18 cellular contexts compared by ENCODE assay signal in the genomic region with DNA sequence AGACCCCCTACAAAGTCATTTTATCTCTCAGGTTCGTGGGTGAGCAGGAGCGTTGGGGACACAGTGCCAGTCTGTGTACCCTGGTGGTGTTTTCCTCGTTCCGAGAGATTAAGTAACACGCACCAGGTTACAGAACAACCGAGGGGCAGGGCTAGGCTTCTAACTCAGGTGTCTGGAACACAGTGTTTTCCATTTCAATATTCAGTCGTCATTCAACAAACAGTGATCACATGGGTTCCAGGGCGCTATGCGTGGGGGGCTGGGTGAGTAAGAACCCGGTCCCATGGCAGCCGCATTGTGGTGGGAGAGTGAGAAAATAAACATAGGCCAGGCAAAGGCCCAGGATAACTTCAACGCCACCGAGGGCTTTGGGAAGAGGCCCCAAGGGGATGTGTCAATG. TPM values are rescaled to one million over a fixed set of nuclear protein-coding genes. Genes with fewer than 3 reads are reported as not detected.
DNase-seq lines count a peak whose midpoint lies in the region; ATAC-seq and TF ChIP-seq lines count a peak whose summit lies in the region.
"Had no signal": no experiment of that assay in that cellular context is flagged by ENCODE, and none has a peak within 500 bp of the region (broad histone marks: within the 10 kb centered on the region; RNA-seq: fewer than 3 reads in every experiment).

No MANE protein-coding gene starts in this region.

- H3K4me3 ChIP-seq in IMR-90 (ENCODE audit: insufficient read depth, low read depth, low read length): no peak overlapping the region
- H3K4me3 ChIP-seq in endodermal cell (ENCODE audit: low read length): no peak overlapping the region
- no peak overlapping the region for H3K4me3 ChIP-seq in lower lobe of right lung
- no peak overlapping the region for H3K4me3 ChIP-seq in upper lobe of right lung
- no peak overlapping the region for H3K4me3 ChIP-seq in MM.1S (ENCODE audit: low read length)
- H3K4me3 ChIP-seq in HAP-1: no peak overlapping the region
- H3K4me3 ChIP-seq: Peyer's patch, SK-N-MC had no signal

- H3K14ac ChIP-seq in IMR-90 (replicated peaks; ENCODE audit: low read depth, low read length): no peak overlapping the region

- H3K4me1 ChIP-seq in IMR-90 (ENCODE audit: control insufficient read depth, insufficient read depth, low read length) (peaks cover 27% of the 10 kb centered on the region), endodermal cell (ENCODE audit: control insufficient read depth, insufficient read depth, low read length) (no peaks in the 10 kb centered on the region), lower lobe of right lung (peaks cover 16% of the 10 kb centered on the region), upper lobe of right lung (peaks cover 15% of the 10 kb centered on the region), MM.1S (ENCODE audit: low read length) (no peaks in the 10 kb centered on the region), HAP-1 (no peaks in the 10 kb centered on the region)

- dilution Hi-C loops in IMR-90 (cut with HindIII; ENCODE audit: low sequenced_read_pairs, unreplicated experiment): no loop called here

- no peak overlapping the region for H2BK15ac ChIP-seq in IMR-90 (ENCODE audit: low read depth, low read length)

- H3K9me3 ChIP-seq in IMR-90 (ENCODE audit: control insufficient read depth, insufficient read depth, low read length): no peaks in the 10 kb centered on the region
- no peaks in the 10 kb centered on the region for H3K9me3 ChIP-seq in endodermal cell (ENCODE audit: control insufficient read depth, low read length)
- no peaks in the 10 kb centered on the region for H3K9me3 ChIP-seq in lower lobe of right lung
- H3K9me3 ChIP-seq in upper lobe of right lung: no peaks in the 10 kb centered on the region
- H3K9me3 ChIP-seq in MM.1S (replicated peaks; ENCODE audit: insufficient read depth, low read length): no peaks in the 10 kb centered on the region
- no peaks in the 10 kb centered on the region for H3K9me3 ChIP-seq in HAP-1
- H3K9me3 ChIP-seq: Peyer's patch had no signal

- in situ Hi-C loops in IMR-90 (cut with MboI; ENCODE audit: low sequenced_read_pairs): no loop called here
- in situ Hi-C loops in HAP-1 (cut with MboI; ENCODE audit: low sequenced_read_pairs): no loop called here

- no peaks in the 10 kb centered on the region for H3K9me2 ChIP-seq in MM.1S (replicated peaks; ENCODE audit: insufficient read depth, low read length)

- H3K27me3 ChIP-seq in IMR-90 (ENCODE audit: control insufficient read depth, insufficient read depth, low read length) (no peaks in the 10 kb centered on the region), endodermal cell (ENCODE audit: control insufficient read depth, insufficient read depth, low read length, poor library complexity, severe bottlenecking) (no peaks in the 10 kb centered on the region), lower lobe of right lung (ENCODE audit: low read depth) (no peaks in the 10 kb centered on the region), upper lobe of right lung (no peaks in the 10 kb centered on the region), MM.1S (replicated peaks; ENCODE audit: insufficient read depth, low read length) (peaks cover 96% of the 10 kb centered on the region), HAP-1 (ENCODE audit: low read depth) (no peaks in the 10 kb centered on the region)
- H3K27me3 ChIP-seq: Peyer's patch had no signal

- no peak overlapping the region for H3K4me3 Mint-ChIP-seq in endodermal cell

- CTCF ChIA-PET in IMR-90 (lab: Yijun Ruan, JAX): no interaction called here

- no peak overlapping the region for H4K8ac ChIP-seq in IMR-90 (ENCODE audit: low read depth in 2 of 2, low read length in 2 of 2)

- no peaks in the 10 kb centered on the region for H3K9me3 Mint-ChIP-seq in endodermal cell

- no peaks in the 10 kb centered on the region for H3K27me3 Mint-ChIP-seq in endodermal cell (ENCODE audit: insufficient read depth)

- H3K56ac ChIP-seq in IMR-90 (ENCODE audit: extremely low read depth, insufficient read depth, low read length): no peak overlapping the region

- peaks cover 3% of the 10 kb centered on the region for H3K4me1 Mint-ChIP-seq in endodermal cell

- 0 out of 2 replicates have a peak overlapping the region, but pooled peaks have one; percentile 16 for H2BK20ac ChIP-seq in IMR-90 (ENCODE audit: low read depth, low read length)

- no peaks in the 10 kb centered on the region for H3F3A ChIP-seq in MM.1S (ENCODE audit: insufficient read depth, low read length)

- peak overlapping the region; percentile 74 for H3K27ac Mint-ChIP-seq in endodermal cell

- no peaks in the 10 kb centered on the region for H4K20me1 ChIP-seq in IMR-90 (ENCODE audit: insufficient read depth, low read length)
- no peaks in the 10 kb centered on the region for H4K20me1 ChIP-seq in MM.1S (ENCODE audit: insufficient read depth, low read length)

- intact Hi-C loops in IMR-90 (cut with micrococcal nuclease) (no loop called here), lower lobe of right lung (cut with DNase I) (no loop called here), upper lobe of right lung (cut with DNase I) (no loop called here)

- H2AK9ac ChIP-seq in IMR-90 (replicated peaks; ENCODE audit: low read depth, low read length, poor library complexity): no peak overlapping the region

- no peak overlapping the region for H3K27ac ChIP-seq in IMR-90 (ENCODE audit: insufficient read depth, low read length)
- H3K27ac ChIP-seq in endodermal cell (ENCODE audit: low read depth, low read length): no peak overlapping the region
- H3K27ac ChIP-seq in lower lobe of right lung: no peak overlapping the region
- no peak overlapping the region for H3K27ac ChIP-seq in upper lobe of right lung
- no peak overlapping the region for H3K27ac ChIP-seq in MM.1S (ENCODE audit: low read length)
- H3K27ac ChIP-seq: KMS-11, Peyer's patch, SK-N-MC had no signal

- POLR2A ChIA-PET in IMR-90 (lab: Charles Lee; ENCODE audit: unreplicated experiment): no interaction called here

- H2AK5ac ChIP-seq in IMR-90 (ENCODE audit: low read depth, low read length): no peak overlapping the region

- no peak overlapping the region for H3K18ac ChIP-seq in IMR-90 (ENCODE audit: low read depth, low read length)

- TF ChIP-seq POLR2A in IMR-90 (IDR thresholded peaks at IDR 0.05; ENCODE audit: low read depth, low read length): no peak

- H3K23ac ChIP-seq in IMR-90 (ENCODE audit: low read depth, low read length): no peak overlapping the region

- ATAC-seq in IMR-90 (ENCODE audit: low read depth): no peak
- ATAC-seq in lower lobe of right lung: no peak
- no peak for ATAC-seq in upper lobe of right lung

- no peak for DNase-seq in IMR-90
- no peak for DNase-seq in endodermal cell
- DNase-seq in lower lobe of right lung: peak; percentile 40
- DNase-seq in upper lobe of right lung: peak; percentile 52
- DNase-seq in T-helper 9 cell: no peak
- no peak for DNase-seq in MM.1S
- DNase-seq in HAP-1 (ENCODE audit: low spot score in 2 of 2): no peak
- DNase-seq: COR-L47, HCEC 1CT, NCI-H1048, NCI-H146, NCI-H2107, NCI-H226, NCI-H524 treated with DMSO at 0.1 percent for 48 hours, Peyer's patch had no signal

- peak overlapping the region; percentile 36 for H2BK120ac ChIP-seq in IMR-90 (ENCODE audit: low read depth, low read length)

- H3K36me3 ChIP-seq in IMR-90 (ENCODE audit: control insufficient read depth, insufficient read depth, low read length) (no peaks in the 10 kb centered on the region), endodermal cell (ENCODE audit: control insufficient read depth, insufficient read depth, low read length) (no peaks in the 10 kb centered on the region), lower lobe of right lung (no peaks in the 10 kb centered on the region), upper lobe of right lung (no peaks in the 10 kb centered on the region), MM.1S (replicated peaks; ENCODE audit: insufficient read depth, low read length) (no peaks in the 10 kb centered on the region), HAP-1 (replicated peaks) (no peaks in the 10 kb centered on the region)
- H3K36me3 ChIP-seq: Peyer's patch had no signal

- no peak overlapping the region for H4K5ac ChIP-seq in IMR-90 (ENCODE audit: low read depth, low read length)

- TF ChIP-seq CTCF in IMR-90 (conservative IDR thresholded peaks at IDR 0.05; ENCODE audit: low read depth, low read length) (no peak), endodermal cell (conservative IDR thresholded peaks at IDR 0.05) (no peak), lower lobe of right lung (IDR thresholded peaks at IDR 0.05) (no peak), upper lobe of right lung (IDR thresholded peaks at IDR 0.05) (no peak), MM.1S (IDR thresholded peaks at IDR 0.05; ENCODE audit: low read length) (no peak)

- no peaks in the 10 kb centered on the region for H3K79me2 ChIP-seq in MM.1S (ENCODE audit: low read length)

- 68% methylated on average over 4 of the region's 13 CpGs; no CpG with 5 or more reads in 1 of the 2 experiments for WGBS in IMR-90 (ENCODE audit: extremely low coverage in 2 of 2, insufficient read length in 1 of 2), 2 experiments
- WGBS in endodermal cell (ENCODE audit: insufficient coverage in 1 of 2, insufficient read length in 1 of 2), 2 experiments: 91 to 94% methylated on average over 13 of the region's 13 CpGs

- H3K36me3 Mint-ChIP-seq in endodermal cell (ENCODE audit: low read depth): no peaks in the 10 kb centered on the region

- H2BK5ac ChIP-seq in IMR-90 (ENCODE audit: low read depth, low read length, poor library complexity, severe bottlenecking): no peak overlapping the region

- peak overlapping the region; percentile 12; the same call in 1 of the 2 replicates for H4K91ac ChIP-seq in IMR-90 (ENCODE audit: insufficient read depth, low read depth, low read length)

- H3K9ac ChIP-seq in IMR-90 (ENCODE audit: low read depth, low read length) (no peak overlapping the region), endodermal cell (ENCODE audit: extremely low read depth, low read length, poor library complexity, severe bottlenecking) (no peak overlapping the region), MM.1S (ENCODE audit: low read length) (no peak overlapping the region)
- H3K9ac ChIP-seq: KMS-11 had no signal

- H3K9me1 ChIP-seq in IMR-90 (ENCODE audit: insufficient read depth, low read length): peaks cover 5% of the 10 kb centered on the region; the same call in 1 of the 2 replicates

- peak overlapping the region; percentile 12; the same call in 1 of the 2 replicates for H3K4ac ChIP-seq in IMR-90 (ENCODE audit: low read depth, low read length)

- no peak overlapping the region for H3K4me2 ChIP-seq in IMR-90 (ENCODE audit: low read depth, low read length)
- no peak overlapping the region for H3K4me2 ChIP-seq in MM.1S (ENCODE audit: low read depth, low read length)
- H3K4me2 ChIP-seq: KMS-11 had no signal

- TF ChIP-seq RAD21 in IMR-90 (IDR thresholded peaks at IDR 0.05; ENCODE audit: low read length): no peak

- H2AFZ ChIP-seq in IMR-90 (replicated peaks; ENCODE audit: low read length, poor library complexity) (no peak overlapping the region), MM.1S (ENCODE audit: low read length) (no peak overlapping the region)

- no peaks in the 10 kb centered on the region for H3K79me1 ChIP-seq in IMR-90 (ENCODE audit: low read depth in 1 of 2, low read length in 2 of 2)

- no TSS peak for BruUV-seq in IMR-90 (replicated peaks; lab: Mats Ljungman, UMichigan)

RNA-seq across cellular contexts. Expression of a gene that starts 55.9 kb away (rescaled TPM):
- total RNA-seq in IMR-90 (2012; rRNA removed) (under 0.01 TPM in 1 of 2 replicates, not detected in the other), endodermal cell (100 to 1,000 TPM; 115 to 156 TPM), lower lobe of right lung (248 TPM), upper lobe of right lung (172 TPM)
- not detected in 2 replicates for polyA plus RNA-seq in IMR-90 (2012; rRNA removed)
- polyA plus RNA-seq in IMR-90 (2012; cell fraction: cytosol; rRNA removed): not detected in 2 replicates
- not detected in 2 replicates for polyA plus RNA-seq in IMR-90 (2012; cell fraction: nucleus; rRNA removed; ENCODE audit: low replicate concordance)
- 17,848 TPM for polyA plus RNA-seq in endodermal cell (2013, experiment 1 of 2)
- polyA plus RNA-seq in endodermal cell (2013, experiment 2 of 2): 19,941 TPM
- total RNA-seq: M059J, Peyer's patch had no signal

Comparison
In these comparisons a context has a peak if more than half of its experiments do, and no peak if none do; other contexts are left out.
1. DNase-seq: peak in lower lobe of right lung (single experiment) and upper lobe of right lung (single experiment); none in IMR-90 (single experiment), endodermal cell (single experiment), T-helper 9 cell (single experiment), MM.1S (single experiment) and HAP-1 (0 of 2).
2. RNA of a gene that starts 55.9 kb away (total RNA-seq): 248 TPM in lower lobe of right lung (single experiment), 172 TPM in upper lobe of right lung (single experiment) and 115 to 156 TPM in endodermal cell; under 0.01 TPM in IMR-90; every median in the first group is over 100 times any median in the second.